Comparison of ENCODE assay signal across 8 cellular contexts in the genomic region with DNA sequence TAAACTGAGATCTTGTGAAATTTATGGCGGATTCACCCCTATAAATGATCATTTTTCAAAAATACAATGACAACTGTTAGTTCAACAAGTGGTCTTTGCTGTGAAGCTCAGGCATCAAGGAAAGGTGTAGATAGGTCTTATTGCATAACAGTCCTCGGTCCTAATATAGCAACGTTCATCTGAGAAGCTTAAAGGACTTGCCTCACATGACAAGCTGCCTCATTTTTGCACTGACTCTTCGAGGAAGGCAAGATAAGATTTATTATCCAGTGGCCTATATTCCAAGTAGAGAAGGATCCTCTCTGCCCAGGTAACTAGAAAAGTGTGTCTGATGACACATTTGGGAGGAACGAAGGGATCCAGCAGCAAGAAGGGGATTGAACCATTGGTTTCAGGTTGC.
"Had no signal": no experiment of that assay in that cellular context is flagged by ENCODE, and none has a peak within 500 bp of the region (broad histone marks: within the 10 kb centered on the region; RNA-seq: fewer than 3 reads in every experiment).

No MANE protein-coding gene starts in this region.

- DNase-seq: H9, HCEC 1CT, KG1 had no signal

- H3K4me3 ChIP-seq: GM23338 had no signal

- H3K27ac ChIP-seq: HL-60 had no signal

- H2AFZ ChIP-seq: GM23338 had no signal

- FAIRE-seq: H1, H54, HepG2 had no signal

- H3K4me2 ChIP-seq: GM23338 had no signal

- ATAC-seq: GM23338, HepG2 had no signal
